Comparison of ENCODE assay signal across 18 cellular contexts in genomic region chr11:2774173-2775082, GRCh38.
DNase-seq lines count a peak whose midpoint lies in the region; ATAC-seq, FAIRE-seq and TF ChIP-seq lines count a peak whose summit lies in the region.
"Had no signal": no experiment of that assay in that cellular context is flagged by ENCODE, and none has a peak within 500 bp of the region (broad histone marks: within the 10 kb centered on the region; RNA-seq: fewer than 3 reads in every experiment).

No MANE protein-coding gene starts in this region.

- no peak overlapping the region for H3K4me3 ChIP-seq in heart left ventricle
- no peak overlapping the region for H3K4me3 ChIP-seq in left ventricle myocardium inferior
- no peak overlapping the region for H3K4me3 ChIP-seq in lung
- H3K4me3 ChIP-seq: SK-N-MC, tibial nerve had no signal

- H3K9me3 Mint-ChIP-seq in type B pancreatic cell, result no peaks in the 10 kb centered on the region
- H3K9me3 Mint-ChIP-seq: HFFc6 had no signal

- H3K27ac ChIP-seq in heart left ventricle (no peak overlapping the region), left ventricle myocardium inferior (replicated peaks) (no peak overlapping the region), lung (ENCODE audit: low read depth in 1 of 2, low read length in 1 of 2) (no peak overlapping the region)
- H3K27ac ChIP-seq: SK-N-MC, tibial nerve had no signal

- TF ChIP-seq POLR2A in heart left ventricle (IDR thresholded peaks at IDR 0.05), result no peak

- ATAC-seq in heart left ventricle, result no peak
- no peak for ATAC-seq in lung (ENCODE audit: insufficient read depth, low FRiP score)
- no peak for ATAC-seq in omental fat pad (ENCODE audit: low FRiP score)

- H3K27me3 Mint-ChIP-seq in type B pancreatic cell, result peaks cover 11% of the 10 kb centered on the region

- peaks cover 6% of the 10 kb centered on the region for H3K4me1 Mint-ChIP-seq in type B pancreatic cell (ENCODE audit: unreplicated experiment)

- no peak for TF ChIP-seq CTCF in heart left ventricle (IDR thresholded peaks at IDR 0.05)
- TF ChIP-seq CTCF in left ventricle myocardium inferior (IDR thresholded peaks at IDR 0.05; ENCODE audit: borderline replicate concordance), result no peak
- no peak for TF ChIP-seq CTCF in lung (IDR thresholded peaks at IDR 0.05; ENCODE audit: control extremely low read depth, extremely low read depth)
- TF ChIP-seq CTCF in type B pancreatic cell (conservative IDR thresholded peaks at IDR 0.05), result no peak
- TF ChIP-seq CTCF in omental fat pad (IDR thresholded peaks at IDR 0.05), result no peak

- DNase-seq in heart left ventricle, result peak; percentile 4 to 27 (median 10)
- DNase-seq in left ventricle myocardium inferior, result no peak
- peak; percentile 49 for DNase-seq in activated CD8-positive, alpha-beta memory T cell treated with anti-CD3 and anti-CD28 coated beads, Interleukin-2, amount 50 U/mL, for 48 hours
- DNase-seq in lung (ENCODE audit: low spot score), result peak; percentile 24
- peak; percentile 49 for DNase-seq in type B pancreatic cell (ENCODE audit: extremely low spot score, unreplicated experiment)
- DNase-seq in urothelium cell line (ENCODE audit: low spot score), result no peak
- no peak for DNase-seq in omental fat pad (ENCODE audit: low spot score)
- no peak for DNase-seq in central memory CD4-positive, alpha-beta T cell
- DNase-seq: cortex of kidney, erythroblast, HFFc6, Karpas-422, NCI-H1417 treated with DMSO at 0.1 percent for 48 hours, NCI-H446, retina had no signal

- intact Hi-C loops in heart left ventricle (cut with DNase I) (loop anchor here in 2 of 10 donors (5.0 to 10.0 kb wide), 2 partner anchors 72 to 230 kb away; no protein-coding TSS in a partner anchor), left ventricle myocardium inferior (cut with micrococcal nuclease) (no loop called here)

- H3K27me3 ChIP-seq in heart left ventricle, result no peaks in the 10 kb centered on the region
- no peaks in the 10 kb centered on the region for H3K27me3 ChIP-seq in left ventricle myocardium inferior (ENCODE audit: low read depth)
- no peaks in the 10 kb centered on the region for H3K27me3 ChIP-seq in lung (ENCODE audit: control insufficient read depth, insufficient read depth)
- H3K27me3 ChIP-seq: tibial nerve had no signal

- no peak for FAIRE-seq in urothelium cell line (lab: Jason Lieb, UNC)
- FAIRE-seq: keratinocyte had no signal

- H3K4me1 ChIP-seq in heart left ventricle, result peaks cover 8 to 25% (median 20%) of the 10 kb centered on the region in 12 donors
- H3K4me1 ChIP-seq in left ventricle myocardium inferior, result peaks cover 27% of the 10 kb centered on the region
- H3K4me1 ChIP-seq in lung (ENCODE audit: control insufficient read depth in 2 of 2, insufficient read depth in 2 of 2, low read length in 2 of 2), result peaks cover 0 to 15% of the 10 kb centered on the region in 2 donors

- WGBS in heart left ventricle, 4 donors, result 91 to 99% (median 96%) methylated on average over 8 to 13 of the region's 13 CpGs
- WGBS in lung, 2 donors, result 89 to 93% methylated on average over 13 of the region's 13 CpGs

- H3K36me3 Mint-ChIP-seq in type B pancreatic cell, result no peaks in the 10 kb centered on the region

- H3K9me3 ChIP-seq in heart left ventricle, result no peaks in the 10 kb centered on the region
- no peaks in the 10 kb centered on the region for H3K9me3 ChIP-seq in left ventricle myocardium inferior (replicated peaks)
- H3K9me3 ChIP-seq in lung (ENCODE audit: control insufficient read depth in 2 of 2, insufficient read depth in 1 of 2, low read length in 1 of 2), result no peaks in the 10 kb centered on the region
- H3K9me3 ChIP-seq: tibial nerve had no signal

- no peak overlapping the region for H3K4me3 Mint-ChIP-seq in type B pancreatic cell
- H3K4me3 Mint-ChIP-seq: HFFc6 had no signal

- peak overlapping the region; percentile 14 for H3K27ac Mint-ChIP-seq in type B pancreatic cell
- H3K27ac Mint-ChIP-seq: HFFc6 had no signal

- peaks cover 0 to 3% (median 0%) of the 10 kb centered on the region in 9 donors for H3K36me3 ChIP-seq in heart left ventricle
- H3K36me3 ChIP-seq in left ventricle myocardium inferior, result no peaks in the 10 kb centered on the region
- no peaks in the 10 kb centered on the region for H3K36me3 ChIP-seq in lung (ENCODE audit: control insufficient read depth in 2 of 2, insufficient read depth in 2 of 2, low read length in 2 of 2)
- H3K36me3 ChIP-seq: tibial nerve had no signal

Comparison
In these comparisons a context has a peak if more than half of its experiments do, and no peak if none do; other contexts are left out.
1. DNase-seq: peak in heart left ventricle (5 of 5), activated CD8-positive, alpha-beta memory T cell treated with anti-CD3 and anti-CD28 coated beads, Interleukin-2, amount 50 U/mL, for 48 hours (single experiment), lung (single experiment) and type B pancreatic cell (single experiment); none in left ventricle myocardium inferior (single experiment), urothelium cell line (single experiment), omental fat pad (single experiment) and central memory CD4-positive, alpha-beta T cell (single experiment).